9 cellular contexts compared by ENCODE assay signal in genomic region chr1:117658676-117659075, GRCh38. TPM values are rescaled to one million over a fixed set of nuclear protein-coding genes. Genes with fewer than 3 reads are reported as not detected.
DNase-seq lines count a peak whose midpoint lies in the region; ATAC-seq and TF ChIP-seq lines count a peak whose summit lies in the region.
"Had no signal": no experiment of that assay in that cellular context is flagged by ENCODE, and none has a peak within 500 bp of the region (broad histone marks: within the 10 kb centered on the region; RNA-seq: fewer than 3 reads in every experiment).

No MANE protein-coding gene starts in this region.

- H3K4me3 ChIP-seq in GM12865 (ENCODE audit: low read depth, low read length), result no peak overlapping the region

- H3K27me3 Mint-ChIP-seq in naive B cell, result no peaks in the 10 kb centered on the region

- ATAC-seq in HG02885 (IDR thresholded peaks at IDR 0.05; ENCODE audit: poor library complexity, unreplicated experiment) (peak; percentile 26), naive B cell (ENCODE audit: low read depth in 2 of 2) (peak; percentile 45 to 53)
- ATAC-seq: left ventricle myocardium superior had no signal

- H3K4me3 Mint-ChIP-seq in naive B cell, result peak overlapping the region in 7 of 8 donors; percentile 45 to 87 (median 74)

- TF ChIP-seq CTCF in GM12865 (IDR thresholded peaks at IDR 0.05; ENCODE audit: insufficient read depth, low read depth, low read length, missing control alignments), result no peak

- H3K9me3 Mint-ChIP-seq in naive B cell, result peaks cover 0 to 6% (median 0%) of the 10 kb centered on the region in 7 donors

- H3K36me3 Mint-ChIP-seq in naive B cell, result no peaks in the 10 kb centered on the region

- H3K4me1 Mint-ChIP-seq in naive B cell, result peaks cover 86 to 97% (median 92%) of the 10 kb centered on the region in 3 donors

- DNase-seq in GM12865 (ENCODE audit: low read depth) (peak; percentile 89), naive B cell (peak; percentile 74), SKM-1 (lab: John Stamatoyannopoulos, UW; ENCODE audit: unreplicated experiment) (no peak), superior temporal gyrus (ENCODE audit: extremely low spot score) (no peak), retina (no peak), GM19240 (ENCODE audit: insufficient read length, low spot score) (no peak)
- DNase-seq in activated CD4-positive, alpha-beta T cell treated with anti-CD3 and anti-CD28 coated beads, Interleukin-2, amount 50 U/mL, for 1 hour, result peak; percentile 65
- DNase-seq: left ventricle myocardium superior had no signal

- peak overlapping the region; percentile 91 to 99 (median 98) for H3K27ac Mint-ChIP-seq in naive B cell

RNA-seq across cellular contexts. Expression of gene TENT5C, which starts 52.8 kb away (rescaled TPM):
- 10 to 100 TPM; 55.9 to 92.4 (median 65.2) TPM for polyA plus RNA-seq in naive B cell (ENCODE audit: low read depth in 6 of 6)

Comparison
In these comparisons a context has a peak if more than half of its experiments do, and no peak if none do; other contexts are left out.
1. DNase-seq: peak in GM12865 (single experiment), activated CD4-positive, alpha-beta T cell treated with anti-CD3 and anti-CD28 coated beads, Interleukin-2, amount 50 U/mL, for 1 hour (single experiment) and naive B cell (single experiment); none in SKM-1 (single experiment), superior temporal gyrus (single experiment), retina (single experiment) and GM19240 (single experiment).